ENCODE assay signal across 8 cellular contexts in genomic region chr12:32270818-32271710, GRCh38.
DNase-seq lines count a peak whose midpoint lies in the region; ATAC-seq and TF ChIP-seq lines count a peak whose summit lies in the region.
"Had no signal": no experiment of that assay in that cellular context is flagged by ENCODE, and none has a peak within 500 bp of the region (broad histone marks: within the 10 kb centered on the region; RNA-seq: fewer than 3 reads in every experiment).

No MANE protein-coding gene starts in this region.

- H3K9ac ChIP-seq in adipocyte (ENCODE audit: low read length) (peak overlapping the region; percentile 59), stomach smooth muscle (ENCODE audit: low read length in 2 of 2) (peak overlapping the region; percentile 13), colonic mucosa (ENCODE audit: low read depth in 2 of 2, low read length in 2 of 2) (no peak overlapping the region)

- no peak for TF ChIP-seq CTCF in colonic mucosa (IDR thresholded peaks at IDR 0.05)

- H3K4me3 ChIP-seq in adipocyte (ENCODE audit: low read length) (no peak overlapping the region), stomach smooth muscle (ENCODE audit: low read length in 2 of 2) (peak overlapping the region in 1 of 2 donors; percentile 22), colonic mucosa (no peak overlapping the region)

- no peaks in the 10 kb centered on the region for H3K9me3 ChIP-seq in adipocyte (ENCODE audit: control insufficient read depth, low read length)
- H3K9me3 ChIP-seq in stomach smooth muscle (ENCODE audit: control insufficient read depth in 2 of 2, low read length in 2 of 2), result no peaks in the 10 kb centered on the region
- H3K9me3 ChIP-seq in colonic mucosa, result no peaks in the 10 kb centered on the region

- no peak for TF ChIP-seq POLR2A in erythroblast (IDR thresholded peaks at IDR 0.05; ENCODE audit: low read length)

- intact Hi-C loops in colonic mucosa (cut with DNase I), result no loop called here

- no peak for ATAC-seq in HG03520 (IDR thresholded peaks at IDR 0.05; ENCODE audit: unreplicated experiment)

- H3K36me3 ChIP-seq in adipocyte (ENCODE audit: control insufficient read depth, insufficient read depth, low read length, severe bottlenecking) (no peaks in the 10 kb centered on the region), stomach smooth muscle (ENCODE audit: control insufficient read depth in 2 of 2, insufficient read depth in 2 of 2, low read length in 2 of 2) (no peaks in the 10 kb centered on the region), colonic mucosa (no peaks in the 10 kb centered on the region)

- DNase-seq in HT-29 (ENCODE audit: low spot score), result peak; percentile 72
- peak; percentile 50 for DNase-seq in adipocyte (ENCODE audit: low read depth)
- peak; percentile 98 for DNase-seq in islet precursor cell
- no peak for DNase-seq in erythroblast (lab: John Stamatoyannopoulos, UW)
- no peak for DNase-seq in colonic mucosa
- DNase-seq: NCI-H1105 treated with DMSO at 0.1 percent for 48 hours had no signal

- H3K4me1 ChIP-seq in adipocyte (ENCODE audit: control insufficient read depth, insufficient read depth, low read length) (peaks cover 11% of the 10 kb centered on the region), stomach smooth muscle (ENCODE audit: control insufficient read depth, insufficient read depth, low read length) (peaks cover 10% of the 10 kb centered on the region), colonic mucosa (no peaks in the 10 kb centered on the region)

- H3K27me3 ChIP-seq in adipocyte (replicated peaks; ENCODE audit: control insufficient read depth, insufficient read depth, low read length) (no peaks in the 10 kb centered on the region), stomach smooth muscle (ENCODE audit: control insufficient read depth in 1 of 2, insufficient read depth in 2 of 2, low read length in 2 of 2) (no peaks in the 10 kb centered on the region), colonic mucosa (no peaks in the 10 kb centered on the region)

- no peak overlapping the region for H3K27ac ChIP-seq in stomach smooth muscle (ENCODE audit: low read length)
- no peak overlapping the region for H3K27ac ChIP-seq in colonic mucosa

Comparison
In these comparisons a context has a peak if more than half of its experiments do, and no peak if none do; other contexts are left out.
1. DNase-seq: peak in HT-29 (single experiment), adipocyte (single experiment) and islet precursor cell (single experiment); none in erythroblast (0 of 2) and colonic mucosa (single experiment).
2. H3K9ac ChIP-seq: peak in adipocyte (single experiment) and stomach smooth muscle (2 of 2); none in colonic mucosa (0 of 2).